1 cellular context compared by ENCODE assay signal in genomic region chr1:225426395-225427248, GRCh38.
TF ChIP-seq lines count a peak whose summit lies in the region.

No MANE protein-coding gene starts in this region.

TF ChIP-seq in GM12878, 131 proteins besides CTCF, POLR2A, EP300 and RAD21 (continues in another document):
- no peak for TF ChIP-seq RELA (IDR thresholded peaks at IDR 0.05; ENCODE audit: borderline replicate concordance, partially characterized antibody)
- TF ChIP-seq ASH2L (IDR thresholded peaks at IDR 0.05; ENCODE audit: borderline replicate concordance, low read depth): no peak
- no peak for TF ChIP-seq E2F4 (IDR thresholded peaks at IDR 0.05; ENCODE audit: low read depth, low read length)
- TF ChIP-seq SUZ12 (IDR thresholded peaks at IDR 0.05; ENCODE audit: unreplicated experiment): no peak
- TF ChIP-seq BCL3 (IDR thresholded peaks at IDR 0.05; ENCODE audit: borderline replicate concordance, insufficient read depth, low read depth, low read length, poor library complexity, severe bottlenecking): no peak
- no peak for TF ChIP-seq CBX5 (IDR thresholded peaks at IDR 0.05; ENCODE audit: low read depth)
- no peak for TF ChIP-seq HCFC1 (IDR thresholded peaks at IDR 0.05; ENCODE audit: low read length)
- peak; percentile 37; the same call in 1 of the 2 replicates for TF ChIP-seq GATAD2B (conservative IDR thresholded peaks at IDR 0.05; ENCODE audit: low read depth)
- peak; percentile 29 for TF ChIP-seq MXI1 (IDR thresholded peaks at IDR 0.05; ENCODE audit: low read depth, low read length)
- TF ChIP-seq BCL11A (IDR thresholded peaks at IDR 0.05; ENCODE audit: low read depth, low read length): no peak
- no peak for TF ChIP-seq E2F8 (IDR thresholded peaks at IDR 0.05; ENCODE audit: low read depth, partially characterized antibody)
- no peak for TF ChIP-seq SKIL (IDR thresholded peaks at IDR 0.05; ENCODE audit: low read depth, poor library complexity, severe bottlenecking)
- TF ChIP-seq IKZF2 (IDR thresholded peaks at IDR 0.05): 0 out of 4 replicates have a peak, but pooled peaks of 1 of the 2 experiments have one; percentile 9
- TF ChIP-seq YY1 (IDR thresholded peaks at IDR 0.05; ENCODE audit: low read depth, low read length): no peak
- TF ChIP-seq FOXM1 (IDR thresholded peaks at IDR 0.05; ENCODE audit: low read depth, low read length): no peak
- no peak for TF ChIP-seq JUNB (IDR thresholded peaks at IDR 0.05)
- TF ChIP-seq LARP7 (IDR thresholded peaks at IDR 0.05): 0 out of 2 replicates have a peak, but pooled peaks have one; percentile 37
- TF ChIP-seq ZNF384 (IDR thresholded peaks at IDR 0.05; ENCODE audit: borderline replicate concordance, low read depth, low read length): no peak
- TF ChIP-seq ESRRA (IDR thresholded peaks at IDR 0.05; ENCODE audit: low read length): no peak
- TF ChIP-seq RCOR1 (conservative IDR thresholded peaks at IDR 0.05; ENCODE audit: low read depth, low read length): no peak
- no peak for TF ChIP-seq DPF2 (IDR thresholded peaks at IDR 0.05)
- TF ChIP-seq CREB1 (IDR thresholded peaks at IDR 0.05; ENCODE audit: low read depth): no peak
- no peak for TF ChIP-seq ATF2 (IDR thresholded peaks at IDR 0.05; ENCODE audit: low read length)
- TF ChIP-seq PML (IDR thresholded peaks at IDR 0.05; ENCODE audit: low read length): no peak
- TF ChIP-seq BCLAF1 (IDR thresholded peaks at IDR 0.05): no peak
- no peak for TF ChIP-seq RAD51 (IDR thresholded peaks at IDR 0.05)
- TF ChIP-seq FOS (IDR thresholded peaks at IDR 0.05; ENCODE audit: borderline replicate concordance, extremely low read depth, insufficient read length): no peak
- TF ChIP-seq SIN3A (IDR thresholded peaks at IDR 0.05; ENCODE audit: low read depth, low read length): 0 out of 2 replicates have a peak, but pooled peaks have one; percentile 40
- TF ChIP-seq RBBP5 (conservative IDR thresholded peaks at IDR 0.05): no peak
- no peak for TF ChIP-seq CEBPZ (IDR thresholded peaks at IDR 0.05; ENCODE audit: low read depth, low read length)
- no peak for TF ChIP-seq TCF12 (IDR thresholded peaks at IDR 0.05; ENCODE audit: low read depth, low read length)
- no peak for TF ChIP-seq YBX1 (IDR thresholded peaks at IDR 0.05)
- no peak for TF ChIP-seq BRCA1 (IDR thresholded peaks at IDR 0.05; ENCODE audit: low read depth, low read length)
- no peak for TF ChIP-seq KLF5 (IDR thresholded peaks at IDR 0.05; ENCODE audit: partially characterized antibody)
- no peak; the same call in 1 of the 2 replicates for TF ChIP-seq NKRF (conservative IDR thresholded peaks at IDR 0.05)
- TF ChIP-seq IRF3 (IDR thresholded peaks at IDR 0.05): no peak
- TF ChIP-seq MYC (IDR thresholded peaks at IDR 0.05; ENCODE audit: insufficient read depth, insufficient read length, insufficient replicate concordance, low read length, severe bottlenecking): no peak
- TF ChIP-seq JUND (IDR thresholded peaks at IDR 0.05; ENCODE audit: low read depth, low read length): no peak
- TF ChIP-seq NFIC (IDR thresholded peaks at IDR 0.05; ENCODE audit: low read depth, low read length): no peak
